11 cellular contexts compared by ENCODE assay signal in genomic region chr1:1826356-1827088, GRCh38. TPM values are rescaled to one million over a fixed set of nuclear protein-coding genes. Genes with fewer than 3 reads are reported as not detected.
DNase-seq lines count a peak whose midpoint lies in the region; ATAC-seq, FAIRE-seq and TF ChIP-seq lines count a peak whose summit lies in the region.
"Had no signal": no experiment of that assay in that cellular context is flagged by ENCODE, and none has a peak within 500 bp of the region (broad histone marks: within the 10 kb centered on the region; RNA-seq: fewer than 3 reads in every experiment).

No MANE protein-coding gene starts in this region.

- H2AFZ ChIP-seq in HepG2 (ENCODE audit: low read length) = no peak overlapping the region

- H3K9ac ChIP-seq in HepG2 (ENCODE audit: insufficient read depth, low read depth, low read length) = no peak overlapping the region

- no peaks in the 10 kb centered on the region for H3K4me1 ChIP-seq in HepG2 (ENCODE audit: insufficient read depth, low read length)
- H3K4me1 ChIP-seq in right lobe of liver = no peaks in the 10 kb centered on the region
- H3K4me1 ChIP-seq in upper lobe of right lung = peaks cover 8% of the 10 kb centered on the region

- intact Hi-C loops in HepG2 (cut with micrococcal nuclease; ENCODE audit: unreplicated experiment) (no loop called here), right lobe of liver (cut with DNase I) (no loop called here), upper lobe of right lung (cut with DNase I) (no loop called here)
- intact Hi-C loops in activated CD4-positive, alpha-beta memory T cell treated with anti-CD3 and anti-CD28 coated beads for 36 hours (cut with micrococcal nuclease) = no loop called here

- no peak overlapping the region for H3K27ac ChIP-seq in HepG2 (ENCODE audit: extremely low read length, insufficient read depth, low read length)
- no peak overlapping the region for H3K27ac ChIP-seq in right lobe of liver
- H3K27ac ChIP-seq in upper lobe of right lung = peak overlapping the region; percentile 17

- no peak overlapping the region for H3K4me2 ChIP-seq in HepG2 (ENCODE audit: low read depth, low read length)

- H3K4me3 Mint-ChIP-seq in activated CD4-positive, alpha-beta memory T cell treated with anti-CD3 and anti-CD28 coated beads for 36 hours = no peak overlapping the region
- H3K4me3 Mint-ChIP-seq: stimulated activated naive CD8-positive, alpha-beta T cell treated with anti-CD3 and anti-CD28 coated beads, Interleukin-15, Interleukin-2, amounts not matched to agents 100 ng/mL and 50 ng/mL, for 24 hours had no signal

- no peak for TF ChIP-seq CTCF in HepG2 (CRISPR knock-in tag; IDR thresholded peaks at IDR 0.05)
- TF ChIP-seq CTCF in right lobe of liver (IDR thresholded peaks at IDR 0.05) = no peak
- no peak for TF ChIP-seq CTCF in upper lobe of right lung (IDR thresholded peaks at IDR 0.05)

- DNase-seq in HepG2 (ENCODE audit: low spot score) (no peak), right lobe of liver (no peak), kidney glomerular epithelial cell (lab: John Stamatoyannopoulos, UW) (peak; percentile 61), upper lobe of right lung (no peak), NCI-H1694 (lab: John Stamatoyannopoulos, UW) (no peak)
- DNase-seq in activated CD4-positive, alpha-beta memory T cell treated with anti-CD3 and anti-CD28 coated beads for 36 hours = no peak
- no peak for DNase-seq in activated CD8-positive, alpha-beta memory T cell treated with anti-CD3 and anti-CD28 coated beads, Interleukin-2, amount 50 U/mL, for 48 hours
- DNase-seq: activated CD8-positive, alpha-beta memory T cell treated with anti-CD3 and anti-CD28 coated beads for 24 hours had no signal

- peak overlapping the region; percentile 51 for H3K27ac Mint-ChIP-seq in activated CD4-positive, alpha-beta memory T cell treated with anti-CD3 and anti-CD28 coated beads for 36 hours
- H3K27ac Mint-ChIP-seq: stimulated activated naive CD8-positive, alpha-beta T cell treated with anti-CD3 and anti-CD28 coated beads, Interleukin-15, Interleukin-2, amounts not matched to agents 100 ng/mL and 50 ng/mL, for 24 hours had no signal

- TF ChIP-seq RAD21 in HepG2 (CRISPR knock-in tag; IDR thresholded peaks at IDR 0.05) = no peak

- H3K27me3 ChIP-seq in HepG2 (ENCODE audit: control insufficient read depth in 1 of 2, insufficient read depth in 2 of 2, low read length in 2 of 2) (no peaks in the 10 kb centered on the region), right lobe of liver (no peaks in the 10 kb centered on the region), upper lobe of right lung (no peaks in the 10 kb centered on the region)

- in situ Hi-C loops in HepG2 (cut with HindIII; ENCODE audit: extremely low pct_ligation_motif_present, low pct_unique_long_range_greater_than_20kb) = no loop called here

- no peak for FAIRE-seq in HepG2 (lab: Jason Lieb, UNC)
- FAIRE-seq: K562 had no signal

- ATAC-seq in HepG2 (no peak), right lobe of liver (no peak), upper lobe of right lung (no peak), GM21381 (IDR thresholded peaks at IDR 0.05; ENCODE audit: unreplicated experiment) (no peak)
- ATAC-seq: K562 had no signal

- H4K20me1 ChIP-seq in HepG2 (ENCODE audit: insufficient read depth, low read length) = 0 out of 2 replicates have a peak, but pooled peaks cover 3% of the 10 kb centered on the region

- H3K36me3 Mint-ChIP-seq in activated CD4-positive, alpha-beta memory T cell treated with anti-CD3 and anti-CD28 coated beads for 36 hours = peaks cover 19% of the 10 kb centered on the region

- WGBS in HepG2 (ENCODE audit: low lambda C conversion rate) = 98% methylated on average over 9 of the region's 9 CpGs
- WGBS in right lobe of liver (ENCODE audit: insufficient coverage, low coverage, low lambda C conversion rate, missing lambda C conversion rate) = 83% methylated on average over 3 of the region's 9 CpGs

- H3K36me3 ChIP-seq in HepG2 (replicated peaks in 1 of 2; ENCODE audit: control insufficient read depth in 1 of 2, insufficient read depth in 2 of 2, low read length in 2 of 2) (peaks cover 6 to 56% of the 10 kb centered on the region in 2 experiments), right lobe of liver (peaks cover 0 to 13% (median 6%) of the 10 kb centered on the region in 4 donors), upper lobe of right lung (peaks cover 42% of the 10 kb centered on the region)

- TF ChIP-seq POLR2A in HepG2 (IDR thresholded peaks at IDR 0.05; ENCODE audit: insufficient read depth in 1 of 2, low read depth in 2 of 2, low read length in 2 of 2) (no peak), right lobe of liver (IDR thresholded peaks at IDR 0.05) (no peak)

- H3K27me3 Mint-ChIP-seq in activated CD4-positive, alpha-beta memory T cell treated with anti-CD3 and anti-CD28 coated beads for 36 hours = no peaks in the 10 kb centered on the region
- H3K27me3 Mint-ChIP-seq: stimulated activated naive CD8-positive, alpha-beta T cell treated with anti-CD3 and anti-CD28 coated beads, Interleukin-15, Interleukin-2, amounts not matched to agents 100 ng/mL and 50 ng/mL, for 24 hours had no signal

- POLR2A ChIA-PET in HepG2 (lab: Yijun Ruan, JAX) = no interaction called here
- POLR2A ChIA-PET in activated CD4-positive, alpha-beta memory T cell treated with anti-CD3 and anti-CD28 coated beads for 36 hours (lab: Charles Lee) = interaction anchor here (0.6 to 1.3 kb wide), 2 partner anchors 9 to 47 kb away, joined by 3 to 4 read pairs; no protein-coding TSS in a partner anchor

- H3K4me1 Mint-ChIP-seq in activated CD4-positive, alpha-beta memory T cell treated with anti-CD3 and anti-CD28 coated beads for 36 hours (ENCODE audit: low read depth) = peaks cover 58% of the 10 kb centered on the region

- H3K79me2 ChIP-seq in HepG2 (ENCODE audit: insufficient read depth, low read length) = peaks cover 34% of the 10 kb centered on the region

- no peaks in the 10 kb centered on the region for H3K9me3 Mint-ChIP-seq in activated CD4-positive, alpha-beta memory T cell treated with anti-CD3 and anti-CD28 coated beads for 36 hours
- H3K9me3 Mint-ChIP-seq: stimulated activated naive CD8-positive, alpha-beta T cell treated with anti-CD3 and anti-CD28 coated beads, Interleukin-15, Interleukin-2, amounts not matched to agents 100 ng/mL and 50 ng/mL, for 24 hours had no signal

- TF ChIP-seq EP300 in HepG2 (IDR thresholded peaks at IDR 0.05; ENCODE audit: low read depth in 2 of 2, low read length in 2 of 2) (no peak), HepG2 (CRISPR knock-in tag; IDR thresholded peaks at IDR 0.05; ENCODE audit: borderline replicate concordance) (no peak)

- no TSS peak for BruUV-seq in HepG2 (replicated peaks; lab: Mats Ljungman, UMichigan)

- H3K4me3 ChIP-seq in HepG2 (replicated peaks in 1 of 3; ENCODE audit: insufficient read depth in 1 of 3, low read depth in 2 of 3, low read length in 3 of 3) = no peak overlapping the region
- no peak overlapping the region for H3K4me3 ChIP-seq in right lobe of liver
- no peak overlapping the region for H3K4me3 ChIP-seq in upper lobe of right lung
- H3K4me3 ChIP-seq: K562 had no signal

- H3K9me3 ChIP-seq in HepG2 (ENCODE audit: low read length) (no peaks in the 10 kb centered on the region), right lobe of liver (no peaks in the 10 kb centered on the region), upper lobe of right lung (no peaks in the 10 kb centered on the region)

- CTCF ChIA-PET in HepG2 (lab: Yijun Ruan, JAX; ENCODE audit: low intra/inter-chr PET ratio, low total read pairs) = no interaction called here
- CTCF ChIA-PET in activated CD4-positive, alpha-beta memory T cell treated with anti-CD3 and anti-CD28 coated beads for 36 hours (lab: Charles Lee) = interaction anchor here (2.0 kb wide), 1 partner anchor 79 kb away, joined by 5 read pairs; no protein-coding TSS in a partner anchor

TF ChIP-seq in HepG2, 621 proteins besides CTCF, POLR2A, EP300 and RAD21:
- TF ChIP-seq ZNF580 (CRISPR knock-in tag; IDR thresholded peaks at IDR 0.05; ENCODE audit: borderline replicate concordance, low read depth) (no peak), RBM22 (optimal IDR thresholded peaks at IDR 0.05; ENCODE audit: low read length) (peak; percentile 45), ZMAT3 (CRISPR knock-in tag; conservative IDR thresholded peaks at IDR 0.05) (no peak)

RNA-seq across cellular contexts. Expression of gene NADK, which starts 48.3 kb away (rescaled TPM):
- total RNA-seq in HepG2 (2016; rRNA removed; fragmentation: Illumina TruSeq; extraction: Trizol) = 47.6 and 60.1 TPM in 2 replicates
- total RNA-seq in HepG2 (2016; cell fraction: cytosol; rRNA removed; fragmentation: Illumina TruSeq; extraction: Trizol; ENCODE audit: low read depth) = 29.8 and 30.8 TPM in 2 replicates
- total RNA-seq in HepG2 (2016; cell fraction: insoluble cytoplasmic fraction; rRNA removed; fragmentation: Illumina TruSeq; extraction: Trizol) = 38.7 and 62.4 TPM in 2 replicates
- total RNA-seq in HepG2 (2016; cell fraction: membrane; rRNA removed; fragmentation: Illumina TruSeq; extraction: Trizol) = 61.8 and 69.8 TPM in 2 replicates
- 56.0 and 58.2 TPM in 2 replicates for total RNA-seq in HepG2 (2016; cell fraction: nucleus; rRNA removed; fragmentation: Illumina TruSeq; extraction: Trizol)
- 56.6 and 74.9 TPM in 2 replicates for polyA plus RNA-seq in HepG2 (2011; rRNA removed)
- polyA plus RNA-seq in HepG2 (2011; cell fraction: cytosol; rRNA removed) = 44.7 and 49.3 TPM in 2 replicates
- polyA plus RNA-seq in HepG2 (2011; cell fraction: nucleus; rRNA removed) = 195 and 220 TPM in 2 replicates
- polyA plus RNA-seq in HepG2 (2012) = 34.7 and 51.8 TPM in 2 replicates
- 30.4 and 32.6 TPM in 2 replicates for polyA plus RNA-seq in HepG2 (2016; cell fraction: cytosol; fragmentation: Illumina TruSeq; extraction: Trizol; ENCODE audit: low read depth)
- 44.6 and 56.1 TPM in 2 replicates for polyA plus RNA-seq in HepG2 (2016; cell fraction: insoluble cytoplasmic fraction; fragmentation: Illumina TruSeq; extraction: Trizol; ENCODE audit: low read depth)
- 62.4 and 63.0 TPM in 2 replicates for polyA plus RNA-seq in HepG2 (2016; cell fraction: membrane; fragmentation: Illumina TruSeq; extraction: Trizol; ENCODE audit: low read depth)
- 149 and 161 TPM in 2 replicates for polyA plus RNA-seq in HepG2 (2016; cell fraction: nucleus; fragmentation: Illumina TruSeq; extraction: Trizol; ENCODE audit: insufficient read depth, low read depth)
- 59.5 and 61.8 TPM in 2 replicates for polyA minus RNA-seq in HepG2 (2011; rRNA and poly(A)+ RNA removed; ENCODE audit: low replicate concordance)
- polyA minus RNA-seq in HepG2 (2011; cell fraction: cytosol; rRNA and poly(A)+ RNA removed) = 27.9 and 28.0 TPM in 2 replicates
- 37.6 and 42.4 TPM in 2 replicates for polyA minus RNA-seq in HepG2 (2011; cell fraction: nucleus; rRNA and poly(A)+ RNA removed)
- total RNA-seq in right lobe of liver = 100 to 1,000 TPM in 3 of 6 experiments, 10 to 100 TPM in 3; 80.3 to 143 (median 100) TPM
- 10 to 100 TPM; 56.2 to 57.4 TPM for total RNA-seq in activated CD4-positive, alpha-beta memory T cell treated with anti-CD3 and anti-CD28 coated beads for 36 hours
- total RNA-seq in upper lobe of right lung = 99.2 TPM
